In the genomic region with DNA sequence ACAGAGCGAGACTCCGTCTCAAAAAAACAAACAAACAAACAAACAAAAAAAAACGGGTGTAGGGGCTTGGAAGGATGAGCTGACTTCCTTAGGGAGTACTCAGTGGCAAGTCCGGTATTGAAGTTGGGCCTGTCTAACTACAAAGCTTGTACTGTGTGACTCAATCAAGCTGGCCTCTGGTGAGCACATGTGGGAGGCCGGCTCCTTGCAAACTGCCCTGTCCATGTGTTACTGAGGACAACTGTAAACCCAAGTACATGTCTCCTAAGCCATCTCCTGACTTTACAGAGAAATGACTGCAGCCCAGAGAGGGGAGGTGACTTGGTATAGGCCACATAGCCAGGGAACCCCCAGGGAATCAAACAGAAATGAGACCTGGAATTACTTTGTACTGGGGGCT, we compare ENCODE assay signal across 1 cellular context.
TF ChIP-seq lines count a peak whose summit lies in the region.

No MANE protein-coding gene starts in this region.

TF ChIP-seq in SK-N-SH treated with all-trans-retinoic acid at 6 μM for 48 hours, 23 proteins besides CTCF, POLR2A, EP300 and RAD21:
- TF ChIP-seq ZC3H10 (CRISPR knock-in tag; IDR thresholded peaks at IDR 0.05) (no peak), ZNF70 (CRISPR knock-in tag; IDR thresholded peaks at IDR 0.05) (no peak), ZNF8 (CRISPR knock-in tag; IDR thresholded peaks at IDR 0.05) (no peak), CSDC2 (CRISPR knock-in tag; IDR thresholded peaks at IDR 0.05) (no peak), OSR1 (CRISPR knock-in tag; IDR thresholded peaks at IDR 0.05) (no peak), RARB (CRISPR knock-in tag; IDR thresholded peaks at IDR 0.05) (no peak), TCF4 (CRISPR knock-in tag; IDR thresholded peaks at IDR 0.05; ENCODE audit: borderline replicate concordance) (no peak), ARNTL (CRISPR knock-in tag; IDR thresholded peaks at IDR 0.05; ENCODE audit: borderline replicate concordance, low read depth) (no peak)
- TF ChIP-seq, protein P1, sequence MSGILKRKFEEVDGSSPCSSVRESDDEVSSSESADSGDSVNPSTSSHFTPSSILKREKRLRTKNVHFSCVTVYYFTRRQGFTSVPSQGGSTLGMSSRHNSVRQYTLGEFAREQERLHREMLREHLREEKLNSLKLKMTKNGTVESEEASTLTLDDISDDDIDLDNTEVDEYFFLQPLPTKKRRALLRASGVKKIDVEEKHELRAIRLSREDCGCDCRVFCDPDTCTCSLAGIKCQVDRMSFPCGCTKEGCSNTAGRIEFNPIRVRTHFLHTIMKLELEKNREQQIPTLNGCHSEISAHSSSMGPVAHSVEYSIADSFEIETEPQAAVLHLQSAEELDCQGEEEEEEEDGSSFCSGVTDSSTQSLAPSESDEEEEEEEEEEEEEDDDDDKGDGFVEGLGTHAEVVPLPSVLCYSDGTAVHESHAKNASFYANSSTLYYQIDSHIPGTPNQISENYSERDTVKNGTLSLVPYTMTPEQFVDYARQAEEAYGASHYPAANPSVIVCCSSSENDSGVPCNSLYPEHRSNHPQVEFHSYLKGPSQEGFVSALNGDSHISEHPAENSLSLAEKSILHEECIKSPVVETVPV (CRISPR knock-in tag; IDR thresholded peaks at IDR 0.05) = no peak
